ENCODE assay signal across 16 cellular contexts in genomic region chr16:23145608-23146007, GRCh38. TPM values are rescaled to one million over a fixed set of nuclear protein-coding genes. Genes with fewer than 3 reads are reported as not detected.
A peak's percentile ranks its signal among the peaks of the same experiment; 100 is the strongest.
DNase-seq lines count a peak whose midpoint lies in the region; ATAC-seq and TF ChIP-seq lines count a peak whose summit lies in the region.
"Had no signal": no experiment of that assay in that cellular context is flagged by ENCODE, and none has a peak within 500 bp of the region (broad histone marks: within the 10 kb centered on the region; RNA-seq: fewer than 3 reads in every experiment).

No MANE protein-coding gene starts in this region.

- no peak overlapping the region for H3K27ac ChIP-seq in SK-N-SH (ENCODE audit: low read depth in 2 of 2, low read length in 1 of 2)
- H3K27ac ChIP-seq in body of pancreas: peak overlapping the region; percentile 4 to 64 (median 33)
- H3K27ac ChIP-seq in iPS-20b (ENCODE audit: low read length): no peak overlapping the region
- H3K27ac ChIP-seq: 22Rv1, left lung had no signal

- intact Hi-C loops in body of pancreas (cut with DNase I): no loop called here

- TF ChIP-seq RAD21 in SK-N-SH (IDR thresholded peaks at IDR 0.05; ENCODE audit: low read length): no peak

- H2AFZ ChIP-seq in SK-N-SH (ENCODE audit: low read depth): no peak overlapping the region

- no peaks in the 10 kb centered on the region for H3K9me2 ChIP-seq in SK-N-SH

- no peak for DNase-seq in SK-N-SH
- no peak for DNase-seq in body of pancreas
- no peak for DNase-seq in RKO (ENCODE audit: low spot score)
- no peak for DNase-seq in activated CD4-positive, CD25-positive, alpha-beta regulatory T cell (lab: John Stamatoyannopoulos, UW)
- DNase-seq in NCI-H1930 (lab: John Stamatoyannopoulos, UW): no peak
- DNase-seq: activated CD4-positive, alpha-beta T cell treated with anti-CD3 and anti-CD28 coated beads for 4 hours; activated gamma-delta T cell; effector CD4-positive, alpha-beta T cell; GDM1; left lung; NCI-H2171 treated with DMSO at 0.1 percent for 48 hours had no signal

- H3K4me1 ChIP-seq in SK-N-SH (ENCODE audit: control insufficient read depth in 1 of 2, insufficient read depth in 2 of 2, low read depth in 1 of 2, low read length in 1 of 2): peaks cover 19 to 25% of the 10 kb centered on the region in 2 experiments; a peak in 3 of 4 replicates
- H3K4me1 ChIP-seq in body of pancreas: peaks cover 51% of the 10 kb centered on the region
- H3K4me1 ChIP-seq in iPS-20b (ENCODE audit: insufficient read depth, low read length): peaks cover 22% of the 10 kb centered on the region

- peaks cover 4% of the 10 kb centered on the region for H3F3A ChIP-seq in SK-N-SH (replicated peaks; ENCODE audit: insufficient read depth)

- H3K27me3 ChIP-seq in SK-N-SH (ENCODE audit: insufficient read depth) (no peaks in the 10 kb centered on the region), body of pancreas (no peaks in the 10 kb centered on the region), iPS-20b (ENCODE audit: insufficient read depth, low read length) (peaks cover 12% of the 10 kb centered on the region)
- H3K27me3 ChIP-seq: left lung had no signal

- H3K4me3 ChIP-seq in SK-N-SH (ENCODE audit: low read depth in 2 of 2, low read length in 1 of 2): no peak overlapping the region
- no peak overlapping the region for H3K4me3 ChIP-seq in body of pancreas
- peak overlapping the region; percentile 6; the same call in 1 of the 2 replicates for H3K4me3 ChIP-seq in iPS-20b (ENCODE audit: low read length)
- H3K4me3 ChIP-seq: left lung had no signal

- 42% methylated on average over 3 of the region's 3 CpGs for WGBS in SK-N-SH (ENCODE audit: low lambda C conversion rate)
- 39 to 48% methylated on average over 3 of the region's 3 CpGs for WGBS in body of pancreas, 2 donors

- H3K9ac ChIP-seq in SK-N-SH (no peak overlapping the region), iPS-20b (ENCODE audit: low read depth, low read length) (no peak overlapping the region)

- TF ChIP-seq EP300 in SK-N-SH (IDR thresholded peaks at IDR 0.05; ENCODE audit: borderline replicate concordance in 1 of 2, low read depth in 1 of 2, low read length in 1 of 2): no peak

- peak in 1 of 3 donors; percentile 23 for TF ChIP-seq POLR2A in body of pancreas (IDR thresholded peaks at IDR 0.05)

- POLR2A ChIA-PET in SK-N-SH (lab: Yijun Ruan, JAX): no interaction called here

- TF ChIP-seq CTCF in SK-N-SH (IDR thresholded peaks at IDR 0.05): no peak
- TF ChIP-seq CTCF in body of pancreas (IDR thresholded peaks at IDR 0.05): no peak

- H3K9me3 ChIP-seq in SK-N-SH (no peaks in the 10 kb centered on the region), body of pancreas (no peaks in the 10 kb centered on the region), iPS-20b (ENCODE audit: insufficient read depth, low read depth, low read length) (no peaks in the 10 kb centered on the region)
- H3K9me3 ChIP-seq: left lung had no signal

- H4K20me1 ChIP-seq in SK-N-SH (ENCODE audit: insufficient read depth): peaks cover 56% of the 10 kb centered on the region

- H3K79me2 ChIP-seq in SK-N-SH (ENCODE audit: insufficient read depth): peaks cover 79% of the 10 kb centered on the region

- ATAC-seq in SK-N-SH treated with all-trans-retinoic acid at 6 μM for 48 hours: no peak
- ATAC-seq in body of pancreas: no peak
- ATAC-seq in GM18873 (IDR thresholded peaks at IDR 0.05; ENCODE audit: low FRiP score, unreplicated experiment): no peak
- ATAC-seq: left lung, Right ventricle myocardium inferior had no signal

- H3K36me3 ChIP-seq in SK-N-SH (replicated peaks in 1 of 2; ENCODE audit: control insufficient read depth in 1 of 2, insufficient read depth in 2 of 2, low read length in 1 of 2) (no peaks in the 10 kb centered on the region), body of pancreas (replicated peaks in 1 of 2; ENCODE audit: insufficient read depth in 1 of 2, low read depth in 2 of 2) (no peaks in the 10 kb centered on the region), iPS-20b (ENCODE audit: insufficient read depth, low read depth, low read length) (no peaks in the 10 kb centered on the region)
- H3K36me3 ChIP-seq: left lung had no signal

- CTCF ChIA-PET in SK-N-SH (lab: Yijun Ruan, JAX): no interaction called here

- peak overlapping the region; percentile 18 for H3K4me2 ChIP-seq in SK-N-SH

TF ChIP-seq in SK-N-SH, 30 proteins besides CTCF, POLR2A, EP300 and RAD21:
- 0 out of 2 replicates have a peak, but pooled peaks have one; percentile 4 for TF ChIP-seq JUND (IDR thresholded peaks at IDR 0.05)
- TF ChIP-seq ELF1 (IDR thresholded peaks at IDR 0.05): no peak

TF ChIP-seq in SK-N-SH treated with all-trans-retinoic acid at 6 μM for 48 hours, 23 proteins besides CTCF, POLR2A, EP300 and RAD21:
- TF ChIP-seq ZFP3 (CRISPR knock-in tag; IDR thresholded peaks at IDR 0.05): no peak
- TF ChIP-seq PATZ1 (CRISPR knock-in tag; IDR thresholded peaks at IDR 0.05; ENCODE audit: borderline replicate concordance): no peak
TF ChIP-seq in SK-N-SH treated with all-trans-retinoic acid at 6 μM for 48 hours: peak in this region for 0.

RNA-seq across cellular contexts. Expression of gene USP31, which starts 3.6 kb away (rescaled TPM):
- 2.8 and 3.2 TPM in 2 replicates for polyA plus RNA-seq in SK-N-SH (2012; rRNA removed)
- polyA plus RNA-seq in SK-N-SH (2012; cell fraction: cytosol; rRNA removed): 2.1 and 2.5 TPM in 2 replicates
- 8.2 and 11.0 TPM in 2 replicates for polyA plus RNA-seq in SK-N-SH (2012; cell fraction: nucleus; rRNA removed)
- 1 to 10 TPM; 5.2 to 8.6 TPM for total RNA-seq in body of pancreas

RNA-seq across cellular contexts. Expression of gene SCNN1G, which starts 36.9 kb away (rescaled TPM):
- not detected in 2 replicates for polyA plus RNA-seq in SK-N-SH (2012; rRNA removed)
- polyA plus RNA-seq in SK-N-SH (2012; cell fraction: cytosol; rRNA removed): not detected in 2 replicates
- polyA plus RNA-seq in SK-N-SH (2012; cell fraction: nucleus; rRNA removed): not detected in 2 replicates
- total RNA-seq in body of pancreas: 1 to 10 TPM in 1 of 2 donors, under 1 TPM in 1; 0.26 to 1.6 TPM

Comparison
In these comparisons a context has a peak if more than half of its experiments do, and no peak if none do; other contexts are left out.
1. H3K27ac ChIP-seq: peak in body of pancreas (4 of 4); none in SK-N-SH (0 of 2) and iPS-20b (single experiment).